ENCODE assay signal across 14 cellular contexts in the genomic region with DNA sequence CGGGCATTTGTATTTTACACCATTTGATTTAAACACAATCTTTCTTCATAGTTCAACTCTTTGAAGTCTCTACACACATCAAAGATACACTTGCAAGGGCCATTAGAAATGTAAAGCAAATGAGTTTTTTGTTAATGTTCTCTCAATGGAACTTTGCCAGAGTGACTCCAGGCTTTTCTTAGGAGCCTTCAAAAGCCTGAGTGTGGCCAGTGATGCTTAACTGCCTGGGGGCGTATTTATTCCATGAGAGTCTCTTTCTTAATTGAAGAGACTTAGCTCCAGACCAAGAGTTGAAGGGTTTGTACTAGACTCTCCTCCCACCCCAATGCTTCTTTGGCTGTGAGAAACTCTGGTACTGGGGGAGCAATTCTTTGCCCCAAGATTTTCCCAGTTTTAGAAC. TPM values are rescaled to one million over a fixed set of nuclear protein-coding genes. Genes with fewer than 3 reads are reported as not detected.
A peak's percentile ranks its signal among the peaks of the same experiment; 100 is the strongest.
DNase-seq lines count a peak whose midpoint lies in the region; ATAC-seq and TF ChIP-seq lines count a peak whose summit lies in the region.
"Had no signal": no experiment of that assay in that cellular context is flagged by ENCODE, and none has a peak within 500 bp of the region (broad histone marks: within the 10 kb centered on the region; RNA-seq: fewer than 3 reads in every experiment).

No MANE protein-coding gene starts in this region.

- no peaks in the 10 kb centered on the region for H3K9me3 ChIP-seq in MG63

- H3K9me3 Mint-ChIP-seq in HFFc6 (no peaks in the 10 kb centered on the region), nephron (peaks cover 6% of the 10 kb centered on the region)

- H3K27me3 Mint-ChIP-seq in HFFc6 (ENCODE audit: insufficient read depth) (no peaks in the 10 kb centered on the region), nephron (ENCODE audit: low read depth) (no peaks in the 10 kb centered on the region)

- TF ChIP-seq CTCF in HFFc6 (IDR thresholded peaks at IDR 0.05) (no peak), nephron (IDR thresholded peaks at IDR 0.05; ENCODE audit: unreplicated experiment in 3 of 3) (no peak)

- H3K4me1 Mint-ChIP-seq in HFFc6 (ENCODE audit: low read depth), result peaks cover 60% of the 10 kb centered on the region
- H3K4me1 Mint-ChIP-seq in nephron, result peaks cover 36% of the 10 kb centered on the region

- DNase-seq in EL, result peak; percentile 78
- DNase-seq in HFFc6, result peak; percentile 59
- DNase-seq in epidermal melanocyte (ENCODE audit: insufficient read length, low spot score), result peak; percentile 33
- no peak for DNase-seq in Right ventricle myocardium superior
- no peak for DNase-seq in SK-N-DZ (ENCODE audit: low spot score)
- DNase-seq in MG63, result no peak
- DNase-seq: DMS53, NCI-H146, NCI-H2081, NCI-H524 had no signal

- no peaks in the 10 kb centered on the region for H3K27me3 ChIP-seq in MG63

- H3K4me3 Mint-ChIP-seq in HFFc6 (peak overlapping the region; percentile 49; the same call in 1 of the 2 replicates), nephron (no peak overlapping the region)

- intact Hi-C loops in Right ventricle myocardium superior (cut with DNase I), result no loop called here

- no peak overlapping the region for H3K4me3 ChIP-seq in MG63
- H3K4me3 ChIP-seq: K562 had no signal

- no peak for ATAC-seq in Right ventricle myocardium superior (ENCODE audit: poor library complexity)
- ATAC-seq: K562, Panc1, Right ventricle myocardium inferior had no signal

- H3K36me3 Mint-ChIP-seq in HFFc6 (ENCODE audit: low read depth) (peaks cover 12% of the 10 kb centered on the region; the same call in 1 of the 2 replicates), nephron (ENCODE audit: low read depth) (no peaks in the 10 kb centered on the region)

- H3K36me3 ChIP-seq in MG63, result no peaks in the 10 kb centered on the region

- H3K27ac Mint-ChIP-seq in HFFc6 (peak overlapping the region; percentile 50), nephron (peak overlapping the region in 2 of 3 experiments; percentile 80 to 89)

RNA-seq across cellular contexts. Expression of a gene that starts 48.6 kb away (rescaled TPM):
- total RNA-seq in HFFc6 (2021; fragmentation: NEBNext Ultra II Directional; extraction: Animal tissue kit (Norgen Biotek cat#: 25700)), result 10 to 100 TPM; 21.0 to 45.4 (median 44.5) TPM
- total RNA-seq in Right ventricle myocardium superior, result 0.13 TPM
- 0.23 TPM in 1 of 2 replicates, not detected in the other for polyA plus RNA-seq in SK-N-DZ (2014; cell fraction: cytosol; rRNA removed)
- polyA plus RNA-seq in SK-N-DZ (2014; cell fraction: nucleus; rRNA removed), result not detected in 2 replicates
- total RNA-seq in MG63 (2014; rRNA removed; shearing (Covaris generic); ENCODE audit: low replicate concordance), result 6.5 and 13.2 TPM in 2 replicates

Comparison
In these comparisons a context has a peak if more than half of its experiments do, and no peak if none do; other contexts are left out.
1. DNase-seq: peak in EL (single experiment), HFFc6 (single experiment) and epidermal melanocyte (single experiment); none in Right ventricle myocardium superior (single experiment), SK-N-DZ (single experiment) and MG63 (single experiment).